In genomic region chr19:21755555-21755954, GRCh38 we compare ENCODE assay signal across 1 cellular context.
TF ChIP-seq lines count a peak whose summit lies in the region.

No MANE protein-coding gene starts in this region.

TF ChIP-seq in HEK293, 187 proteins besides CTCF, POLR2A, EP300 and RAD21 (continued from another document):
- TF ChIP-seq ZNF280D (tag by site-specific recombination; IDR thresholded peaks at IDR 0.05): 0 out of 2 replicates have a peak, but pooled peaks have one; percentile 22
TF ChIP-seq in HEK293: peak in this region for 2; not testable (repeated sequence) for 185.
